In genomic region chr19:45884682-45885555, GRCh38 we compare ENCODE assay signal across 8 cellular contexts. TPM values are rescaled to one million over a fixed set of nuclear protein-coding genes. Genes with fewer than 3 reads are reported as not detected.
DNase-seq lines count a peak whose midpoint lies in the region; ATAC-seq, FAIRE-seq and TF ChIP-seq lines count a peak whose summit lies in the region.
"Had no signal": no experiment of that assay in that cellular context is flagged by ENCODE, and none has a peak within 500 bp of the region (broad histone marks: within the 10 kb centered on the region; RNA-seq: fewer than 3 reads in every experiment).

No MANE protein-coding gene starts in this region.

- no peak overlapping the region for H2AFZ ChIP-seq in HepG2 (ENCODE audit: low read length)

- WGBS in adrenal gland, 4 donors: 59 to 86% (median 70%) methylated on average over 33 to 72 of the region's 72 CpGs
- WGBS in HepG2 (ENCODE audit: low lambda C conversion rate): 87% methylated on average over 44 of the region's 72 CpGs
- 77% methylated on average over 72 of the region's 72 CpGs for WGBS in thymus

- TF ChIP-seq RAD21 in HepG2 (CRISPR knock-in tag; IDR thresholded peaks at IDR 0.05): 0 out of 2 replicates have a peak, but pooled peaks have one; percentile 7

- H3K9me3 ChIP-seq in adrenal gland (replicated peaks in 1 of 3): no peaks in the 10 kb centered on the region
- no peaks in the 10 kb centered on the region for H3K9me3 ChIP-seq in HepG2 (ENCODE audit: low read length)
- no peaks in the 10 kb centered on the region for H3K9me3 ChIP-seq in thymus (ENCODE audit: control insufficient read depth)

- TF ChIP-seq EP300 in HepG2 (IDR thresholded peaks at IDR 0.05; ENCODE audit: low read depth in 2 of 2, low read length in 2 of 2) (no peak), HepG2 (CRISPR knock-in tag; IDR thresholded peaks at IDR 0.05; ENCODE audit: borderline replicate concordance) (no peak)

- peaks cover 0 to 11% of the 10 kb centered on the region in 2 donors for H3K36me3 ChIP-seq in adrenal gland (replicated peaks in 1 of 2)
- no peaks in the 10 kb centered on the region for H3K36me3 ChIP-seq in HepG2 (replicated peaks in 1 of 2; ENCODE audit: control insufficient read depth in 1 of 2, insufficient read depth in 2 of 2, low read length in 2 of 2)
- H3K36me3 ChIP-seq in thymus (ENCODE audit: control insufficient read depth, insufficient read depth): peaks cover 10% of the 10 kb centered on the region

- peaks cover 4 to 41% of the 10 kb centered on the region in 2 donors for H3K4me1 ChIP-seq in adrenal gland (replicated peaks in 1 of 2)
- H3K4me1 ChIP-seq in HepG2 (ENCODE audit: insufficient read depth, low read length): peaks cover 46% of the 10 kb centered on the region
- peaks cover 12% of the 10 kb centered on the region for H3K4me1 ChIP-seq in thymus (ENCODE audit: control insufficient read depth, insufficient read depth, low read length)

- H3K27ac ChIP-seq in adrenal gland (peak overlapping the region in 4 of 5 donors; percentile 88 to 92 (median 90)), HepG2 (ENCODE audit: extremely low read length, insufficient read depth, low read length) (peak overlapping the region; percentile 78), thymus (ENCODE audit: low read depth) (no peak overlapping the region)

- no peaks in the 10 kb centered on the region for H3K27me3 ChIP-seq in adrenal gland
- H3K27me3 ChIP-seq in HepG2 (ENCODE audit: control insufficient read depth in 1 of 2, insufficient read depth in 2 of 2, low read length in 2 of 2): no peaks in the 10 kb centered on the region
- no peaks in the 10 kb centered on the region for H3K27me3 ChIP-seq in thymus (ENCODE audit: control insufficient read depth, insufficient read depth)

- BruUV-seq in HepG2 (replicated peaks; lab: Mats Ljungman, UMichigan): no TSS peak

- CTCF ChIA-PET in HepG2 (lab: Yijun Ruan, JAX; ENCODE audit: low intra/inter-chr PET ratio, low total read pairs): interaction anchor here (4.5 to 5.3 kb wide), 2 partner anchors 21 to 68 kb away, joined by 50 to 263 read pairs; partner anchors contain the start of genes FOXA3 and SYMPK

- H3K9ac ChIP-seq in HepG2 (ENCODE audit: insufficient read depth, low read depth, low read length): peak overlapping the region; percentile 82

- peaks cover 15% of the 10 kb centered on the region for H3K79me2 ChIP-seq in HepG2 (ENCODE audit: insufficient read depth, low read length)

- H3K4me2 ChIP-seq in HepG2 (ENCODE audit: low read depth, low read length): peak overlapping the region; percentile 84

- TF ChIP-seq CTCF in GM10266 (IDR thresholded peaks at IDR 0.05; ENCODE audit: control insufficient read depth, insufficient read depth, low read depth, missing control alignments): no peak
- TF ChIP-seq CTCF in adrenal gland (IDR thresholded peaks at IDR 0.05): no peak
- TF ChIP-seq CTCF in HepG2 (CRISPR knock-in tag; IDR thresholded peaks at IDR 0.05): no peak; the same call in 1 of the 2 replicates

- ATAC-seq in HepG2 (peak; percentile 20), HG03457 (IDR thresholded peaks at IDR 0.05; ENCODE audit: unreplicated experiment) (no peak)

- TF ChIP-seq POLR2A in adrenal gland (IDR thresholded peaks at IDR 0.05) (no peak), HepG2 (IDR thresholded peaks at IDR 0.05; ENCODE audit: insufficient read depth in 1 of 2, low read depth in 2 of 2, low read length in 2 of 2) (peak in 1 of 2 experiments; percentile 12; a peak in 1 of 4 replicates)

- peak overlapping the region in 3 of 4 donors; percentile 48 to 81 (median 78) for H3K4me3 ChIP-seq in adrenal gland
- H3K4me3 ChIP-seq in HepG2 (replicated peaks in 1 of 3; ENCODE audit: insufficient read depth in 1 of 3, low read depth in 2 of 3, low read length in 3 of 3): peak overlapping the region; percentile 69 to 91 (median 80)
- peak overlapping the region; percentile 96 for H3K4me3 ChIP-seq in thymus (ENCODE audit: low read length)

- peak; percentile 75 for DNase-seq in GM10266 (ENCODE audit: extremely low spot score)
- peak; percentile 50 for DNase-seq in HK-2 (ENCODE audit: unreplicated experiment)
- peak in 2 of 7 donors; percentile 47 to 52 for DNase-seq in adrenal gland
- DNase-seq in HepG2 (ENCODE audit: low spot score): no peak
- no peak for DNase-seq in NCI-H1436 treated with DMSO at 0.1 percent for 48 hours (lab: John Stamatoyannopoulos, UW)

- FAIRE-seq in HepG2 (lab: Jason Lieb, UNC): no peak

- intact Hi-C loops in adrenal gland (cut with DNase I): loop anchor here in 1 of 2 donors (5.0 kb wide), 1 partner anchor 68 kb away; the partner anchor contains the start of gene RSPH6A
- intact Hi-C loops in HepG2 (cut with micrococcal nuclease; ENCODE audit: unreplicated experiment): no loop called here

- in situ Hi-C loops in HepG2 (cut with HindIII; ENCODE audit: extremely low pct_ligation_motif_present, low pct_unique_long_range_greater_than_20kb): no loop called here

- POLR2A ChIA-PET in HepG2 (lab: Yijun Ruan, JAX): interaction anchor here (0.9 to 10.3 kb wide), 7 partner anchors 9 to 102 kb away, joined by 3 to 388 read pairs (median 6); partner anchors contain the start of genes DMPK, FOXA3, MYPOP and SYMPK

- no peaks in the 10 kb centered on the region for H4K20me1 ChIP-seq in HepG2 (ENCODE audit: insufficient read depth, low read length)

RNA-seq across cellular contexts. Expression of gene IRF2BP1, which starts 1.0 kb away (rescaled TPM):
- total RNA-seq in adrenal gland (10 to 100 TPM; 27.3 to 57.0 (median 39.4) TPM), HepG2 (2016; rRNA removed; fragmentation: Illumina TruSeq; extraction: Trizol) (9.7 and 14.3 TPM in 2 replicates)
- polyA plus RNA-seq in adrenal gland (10 to 100 TPM in 2 of 3 donors, 1 to 10 TPM in 1; 3.8 to 23.0 (median 18.3) TPM), HepG2 (2011; rRNA removed) (4.3 and 6.1 TPM in 2 replicates), thymus (12.3 TPM)
- 2.8 and 3.4 TPM in 2 replicates for total RNA-seq in HepG2 (2016; cell fraction: cytosol; rRNA removed; fragmentation: Illumina TruSeq; extraction: Trizol; ENCODE audit: low read depth)
- 10.5 and 13.6 TPM in 2 replicates for total RNA-seq in HepG2 (2016; cell fraction: insoluble cytoplasmic fraction; rRNA removed; fragmentation: Illumina TruSeq; extraction: Trizol)
- 8.1 and 9.5 TPM in 2 replicates for total RNA-seq in HepG2 (2016; cell fraction: membrane; rRNA removed; fragmentation: Illumina TruSeq; extraction: Trizol)
- total RNA-seq in HepG2 (2016; cell fraction: nucleus; rRNA removed; fragmentation: Illumina TruSeq; extraction: Trizol): 5.7 and 6.8 TPM in 2 replicates
- 4.2 and 8.1 TPM in 2 replicates for polyA plus RNA-seq in HepG2 (2011; cell fraction: cytosol; rRNA removed)
- polyA plus RNA-seq in HepG2 (2011; cell fraction: nucleus; rRNA removed): 6.3 and 6.9 TPM in 2 replicates
- 6.9 and 7.1 TPM in 2 replicates for polyA plus RNA-seq in HepG2 (2012)
- polyA plus RNA-seq in HepG2 (2016; cell fraction: cytosol; fragmentation: Illumina TruSeq; extraction: Trizol; ENCODE audit: low read depth): 2.7 TPM in 2 replicates
- polyA plus RNA-seq in HepG2 (2016; cell fraction: insoluble cytoplasmic fraction; fragmentation: Illumina TruSeq; extraction: Trizol; ENCODE audit: low read depth): 13.7 and 14.2 TPM in 2 replicates
- 5.9 and 6.5 TPM in 2 replicates for polyA plus RNA-seq in HepG2 (2016; cell fraction: membrane; fragmentation: Illumina TruSeq; extraction: Trizol; ENCODE audit: low read depth)
- 10.3 and 12.1 TPM in 2 replicates for polyA plus RNA-seq in HepG2 (2016; cell fraction: nucleus; fragmentation: Illumina TruSeq; extraction: Trizol; ENCODE audit: insufficient read depth, low read depth)
- polyA minus RNA-seq in HepG2 (2011; rRNA and poly(A)+ RNA removed; ENCODE audit: low replicate concordance): 9.0 and 16.6 TPM in 2 replicates
- 10.0 and 10.9 TPM in 2 replicates for polyA minus RNA-seq in HepG2 (2011; cell fraction: cytosol; rRNA and poly(A)+ RNA removed)
- 5.2 and 7.0 TPM in 2 replicates for polyA minus RNA-seq in HepG2 (2011; cell fraction: nucleus; rRNA and poly(A)+ RNA removed)

RNA-seq across cellular contexts. Expression of gene MYPOP, which starts 17.5 kb away (rescaled TPM):
- total RNA-seq in adrenal gland (10 to 100 TPM in 1 of 8 donors, 1 to 10 TPM in 7; 2.1 to 14.3 (median 7.4) TPM), HepG2 (2016; rRNA removed; fragmentation: Illumina TruSeq; extraction: Trizol) (2.7 TPM in 2 replicates)
- polyA plus RNA-seq in adrenal gland (10 to 100 TPM in 1 of 3 donors, 1 to 10 TPM in 2; 5.4 to 10.1 (median 6.6) TPM), HepG2 (2011; rRNA removed) (2.2 and 2.3 TPM in 2 replicates), thymus (9.1 TPM)
- 4.3 and 5.1 TPM in 2 replicates for total RNA-seq in HepG2 (2016; cell fraction: cytosol; rRNA removed; fragmentation: Illumina TruSeq; extraction: Trizol; ENCODE audit: low read depth)
- total RNA-seq in HepG2 (2016; cell fraction: insoluble cytoplasmic fraction; rRNA removed; fragmentation: Illumina TruSeq; extraction: Trizol): 1.9 and 2.9 TPM in 2 replicates
- total RNA-seq in HepG2 (2016; cell fraction: membrane; rRNA removed; fragmentation: Illumina TruSeq; extraction: Trizol): 9.0 and 9.5 TPM in 2 replicates
- 2.3 and 2.8 TPM in 2 replicates for total RNA-seq in HepG2 (2016; cell fraction: nucleus; rRNA removed; fragmentation: Illumina TruSeq; extraction: Trizol)
- 1.5 and 1.6 TPM in 2 replicates for polyA plus RNA-seq in HepG2 (2011; cell fraction: cytosol; rRNA removed)
- polyA plus RNA-seq in HepG2 (2011; cell fraction: nucleus; rRNA removed): 5.0 and 5.9 TPM in 2 replicates
- 5.1 and 6.0 TPM in 2 replicates for polyA plus RNA-seq in HepG2 (2012)
- polyA plus RNA-seq in HepG2 (2016; cell fraction: cytosol; fragmentation: Illumina TruSeq; extraction: Trizol; ENCODE audit: low read depth): 21.8 and 22.7 TPM in 2 replicates
- 6.5 and 9.2 TPM in 2 replicates for polyA plus RNA-seq in HepG2 (2016; cell fraction: insoluble cytoplasmic fraction; fragmentation: Illumina TruSeq; extraction: Trizol; ENCODE audit: low read depth)
- polyA plus RNA-seq in HepG2 (2016; cell fraction: membrane; fragmentation: Illumina TruSeq; extraction: Trizol; ENCODE audit: low read depth): 27.3 and 32.0 TPM in 2 replicates
- 16.7 and 17.0 TPM in 2 replicates for polyA plus RNA-seq in HepG2 (2016; cell fraction: nucleus; fragmentation: Illumina TruSeq; extraction: Trizol; ENCODE audit: insufficient read depth, low read depth)
- 0.23 and 1.9 TPM in 2 replicates for polyA minus RNA-seq in HepG2 (2011; rRNA and poly(A)+ RNA removed; ENCODE audit: low replicate concordance)
- 2.7 and 2.8 TPM in 2 replicates for polyA minus RNA-seq in HepG2 (2011; cell fraction: cytosol; rRNA and poly(A)+ RNA removed)
- polyA minus RNA-seq in HepG2 (2011; cell fraction: nucleus; rRNA and poly(A)+ RNA removed): 2.4 TPM in 2 replicates

RNA-seq across cellular contexts. Expression of gene FOXA3, which starts 20.8 kb away (rescaled TPM):
- total RNA-seq in adrenal gland (not detected), HepG2 (2016; rRNA removed; fragmentation: Illumina TruSeq; extraction: Trizol) (27.6 and 29.8 TPM in 2 replicates)
- polyA plus RNA-seq in adrenal gland (under 1 TPM in 1 of 3 donors, not detected in 2; 0.03 TPM), HepG2 (2011; rRNA removed) (47.6 and 61.6 TPM in 2 replicates), thymus (0.23 TPM)
- 18.2 and 19.5 TPM in 2 replicates for total RNA-seq in HepG2 (2016; cell fraction: cytosol; rRNA removed; fragmentation: Illumina TruSeq; extraction: Trizol; ENCODE audit: low read depth)
- total RNA-seq in HepG2 (2016; cell fraction: insoluble cytoplasmic fraction; rRNA removed; fragmentation: Illumina TruSeq; extraction: Trizol): 27.8 and 29.1 TPM in 2 replicates
- total RNA-seq in HepG2 (2016; cell fraction: membrane; rRNA removed; fragmentation: Illumina TruSeq; extraction: Trizol): 34.4 and 34.7 TPM in 2 replicates
- total RNA-seq in HepG2 (2016; cell fraction: nucleus; rRNA removed; fragmentation: Illumina TruSeq; extraction: Trizol): 12.7 and 14.6 TPM in 2 replicates
- polyA plus RNA-seq in HepG2 (2011; cell fraction: cytosol; rRNA removed): 51.9 and 75.3 TPM in 2 replicates
- 17.5 and 27.3 TPM in 2 replicates for polyA plus RNA-seq in HepG2 (2011; cell fraction: nucleus; rRNA removed)
- polyA plus RNA-seq in HepG2 (2012): 16.1 and 27.5 TPM in 2 replicates
- polyA plus RNA-seq in HepG2 (2016; cell fraction: cytosol; fragmentation: Illumina TruSeq; extraction: Trizol; ENCODE audit: low read depth): 12.4 and 15.4 TPM in 2 replicates
- polyA plus RNA-seq in HepG2 (2016; cell fraction: insoluble cytoplasmic fraction; fragmentation: Illumina TruSeq; extraction: Trizol; ENCODE audit: low read depth): 32.3 and 32.7 TPM in 2 replicates
- 19.9 and 23.8 TPM in 2 replicates for polyA plus RNA-seq in HepG2 (2016; cell fraction: membrane; fragmentation: Illumina TruSeq; extraction: Trizol; ENCODE audit: low read depth)
- polyA plus RNA-seq in HepG2 (2016; cell fraction: nucleus; fragmentation: Illumina TruSeq; extraction: Trizol; ENCODE audit: insufficient read depth, low read depth): 23.8 and 24.4 TPM in 2 replicates
- 0.42 and 103 TPM in 2 replicates for polyA minus RNA-seq in HepG2 (2011; rRNA and poly(A)+ RNA removed; ENCODE audit: low replicate concordance)
- 27.8 and 30.5 TPM in 2 replicates for polyA minus RNA-seq in HepG2 (2011; cell fraction: cytosol; rRNA and poly(A)+ RNA removed)
- 7.2 and 12.8 TPM in 2 replicates for polyA minus RNA-seq in HepG2 (2011; cell fraction: nucleus; rRNA and poly(A)+ RNA removed)
- total RNA-seq: subcutaneous adipose tissue had no signal

RNA-seq across cellular contexts. Expression of gene SYMPK, which starts 22.0 kb away (rescaled TPM):
- total RNA-seq in adrenal gland (10 to 100 TPM; 32.2 to 64.8 (median 51.2) TPM), HepG2 (2016; rRNA removed; fragmentation: Illumina TruSeq; extraction: Trizol) (19.9 and 21.9 TPM in 2 replicates)
- polyA plus RNA-seq in adrenal gland (100 to 1,000 TPM in 2 of 3 donors, 10 to 100 TPM in 1; 44.5 to 313 (median 127) TPM), HepG2 (2011; rRNA removed) (55.7 and 67.8 TPM in 2 replicates), thymus (151 TPM)
- 9.2 and 10.2 TPM in 2 replicates for total RNA-seq in HepG2 (2016; cell fraction: cytosol; rRNA removed; fragmentation: Illumina TruSeq; extraction: Trizol; ENCODE audit: low read depth)
- 17.2 and 21.4 TPM in 2 replicates for total RNA-seq in HepG2 (2016; cell fraction: insoluble cytoplasmic fraction; rRNA removed; fragmentation: Illumina TruSeq; extraction: Trizol)
- total RNA-seq in HepG2 (2016; cell fraction: membrane; rRNA removed; fragmentation: Illumina TruSeq; extraction: Trizol): 13.2 and 15.6 TPM in 2 replicates
- 25.6 and 28.5 TPM in 2 replicates for total RNA-seq in HepG2 (2016; cell fraction: nucleus; rRNA removed; fragmentation: Illumina TruSeq; extraction: Trizol)
- 29.9 and 41.2 TPM in 2 replicates for polyA plus RNA-seq in HepG2 (2011; cell fraction: cytosol; rRNA removed)
- 174 and 217 TPM in 2 replicates for polyA plus RNA-seq in HepG2 (2011; cell fraction: nucleus; rRNA removed)
- polyA plus RNA-seq in HepG2 (2012): 38.1 and 46.9 TPM in 2 replicates
- 5.0 and 6.1 TPM in 2 replicates for polyA plus RNA-seq in HepG2 (2016; cell fraction: cytosol; fragmentation: Illumina TruSeq; extraction: Trizol; ENCODE audit: low read depth)
- polyA plus RNA-seq in HepG2 (2016; cell fraction: insoluble cytoplasmic fraction; fragmentation: Illumina TruSeq; extraction: Trizol; ENCODE audit: low read depth): 26.5 and 39.8 TPM in 2 replicates
- 10.4 and 10.6 TPM in 2 replicates for polyA plus RNA-seq in HepG2 (2016; cell fraction: membrane; fragmentation: Illumina TruSeq; extraction: Trizol; ENCODE audit: low read depth)
- polyA plus RNA-seq in HepG2 (2016; cell fraction: nucleus; fragmentation: Illumina TruSeq; extraction: Trizol; ENCODE audit: insufficient read depth, low read depth): 86.7 and 87.3 TPM in 2 replicates
- polyA minus RNA-seq in HepG2 (2011; rRNA and poly(A)+ RNA removed; ENCODE audit: low replicate concordance): 90.3 and 124 TPM in 2 replicates
- 40.3 and 51.8 TPM in 2 replicates for polyA minus RNA-seq in HepG2 (2011; cell fraction: cytosol; rRNA and poly(A)+ RNA removed)
- polyA minus RNA-seq in HepG2 (2011; cell fraction: nucleus; rRNA and poly(A)+ RNA removed): 40.8 and 43.1 TPM in 2 replicates

RNA-seq across cellular contexts. Expression of gene NANOS2, which starts 29.7 kb away (rescaled TPM):
- total RNA-seq in adrenal gland: not detected
- not detected for polyA plus RNA-seq in adrenal gland
- not detected in 2 replicates for total RNA-seq in HepG2 (2016; rRNA removed; fragmentation: Illumina TruSeq; extraction: Trizol)
- total RNA-seq in HepG2 (2016; cell fraction: cytosol; rRNA removed; fragmentation: Illumina TruSeq; extraction: Trizol; ENCODE audit: low read depth): not detected in 2 replicates
- not detected in 2 replicates for total RNA-seq in HepG2 (2016; cell fraction: insoluble cytoplasmic fraction; rRNA removed; fragmentation: Illumina TruSeq; extraction: Trizol)
- total RNA-seq in HepG2 (2016; cell fraction: membrane; rRNA removed; fragmentation: Illumina TruSeq; extraction: Trizol): not detected in 2 replicates
- not detected in 2 replicates for total RNA-seq in HepG2 (2016; cell fraction: nucleus; rRNA removed; fragmentation: Illumina TruSeq; extraction: Trizol)
- not detected in 2 replicates for polyA plus RNA-seq in HepG2 (2011; rRNA removed)
- not detected in 2 replicates for polyA plus RNA-seq in HepG2 (2011; cell fraction: cytosol; rRNA removed)
- 0.07 TPM in 1 of 2 replicates, not detected in the other for polyA plus RNA-seq in HepG2 (2011; cell fraction: nucleus; rRNA removed)
- polyA plus RNA-seq in HepG2 (2012): not detected in 2 replicates
- polyA plus RNA-seq in HepG2 (2016; cell fraction: cytosol; fragmentation: Illumina TruSeq; extraction: Trizol; ENCODE audit: low read depth): not detected in 2 replicates
- polyA plus RNA-seq in HepG2 (2016; cell fraction: insoluble cytoplasmic fraction; fragmentation: Illumina TruSeq; extraction: Trizol; ENCODE audit: low read depth): not detected in 2 replicates
- polyA plus RNA-seq in HepG2 (2016; cell fraction: membrane; fragmentation: Illumina TruSeq; extraction: Trizol; ENCODE audit: low read depth): not detected in 2 replicates
- polyA plus RNA-seq in HepG2 (2016; cell fraction: nucleus; fragmentation: Illumina TruSeq; extraction: Trizol; ENCODE audit: insufficient read depth, low read depth): not detected in 2 replicates
- polyA minus RNA-seq in HepG2 (2011; rRNA and poly(A)+ RNA removed; ENCODE audit: low replicate concordance): not detected in 2 replicates
- polyA minus RNA-seq in HepG2 (2011; cell fraction: cytosol; rRNA and poly(A)+ RNA removed): not detected in 2 replicates
- not detected in 2 replicates for polyA minus RNA-seq in HepG2 (2011; cell fraction: nucleus; rRNA and poly(A)+ RNA removed)
- polyA plus RNA-seq in thymus: 0.07 TPM
- total RNA-seq: subcutaneous adipose tissue had no signal

Comparison
In these comparisons a context has a peak if more than half of its experiments do, and no peak if none do; other contexts are left out.
1. DNase-seq: peak in GM10266 (single experiment) and HK-2 (single experiment); none in HepG2 (single experiment) and NCI-H1436 treated with DMSO at 0.1 percent for 48 hours (single experiment).
2. RNA of gene FOXA3, which starts 20.8 kb away (polyA plus RNA-seq): 12.4 to 75.3 TPM in HepG2; 0.23 TPM in thymus (single experiment) and 0.03 TPM in adrenal gland; every median in the first group is over 10 times any median in the second.
3. Peak in every context shown above with its lines, with median percentiles within 50 percentile points of each other: H3K4me3 ChIP-seq.